Comparison of ENCODE assay signal across 28 cellular contexts in the genomic region with DNA sequence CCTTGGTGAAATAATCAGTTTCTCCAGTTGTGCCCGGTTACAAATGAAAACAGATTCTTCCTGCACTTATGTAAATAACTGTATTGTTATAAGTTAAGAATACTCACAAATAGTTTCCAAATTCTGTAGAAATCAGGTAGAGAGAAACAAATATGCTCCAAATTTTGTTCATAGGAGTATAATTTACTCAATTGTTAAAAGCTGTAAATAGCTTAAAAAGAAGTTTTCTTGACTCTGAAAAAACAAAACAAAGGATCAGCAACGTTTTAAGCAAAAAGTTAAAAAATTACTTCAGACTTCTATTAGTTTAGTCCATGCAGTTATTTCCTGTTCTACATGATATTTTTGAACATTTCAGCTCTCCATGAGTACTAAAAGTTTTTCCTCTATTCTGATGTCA. TPM values are rescaled to one million over a fixed set of nuclear protein-coding genes. Genes with fewer than 3 reads are reported as not detected.
"Had no signal": no experiment of that assay in that cellular context is flagged by ENCODE, and none has a peak within 500 bp of the region (broad histone marks: within the 10 kb centered on the region; RNA-seq: fewer than 3 reads in every experiment).

No MANE protein-coding gene starts in this region.

- H3K27me3 ChIP-seq: Peyer's patch, SJCRH30 had no signal

- H3K36me3 ChIP-seq: Peyer's patch, SJCRH30 had no signal

- H3K9ac ChIP-seq: KMS-11 had no signal

- H3K9me3 ChIP-seq: Peyer's patch had no signal

- ATAC-seq: K562, Right ventricle myocardium inferior, SK-N-SH treated with all-trans-retinoic acid at 6 μM for 48 hours had no signal

- FAIRE-seq: HTR-8/SVneo, K562 had no signal

- H3K27ac ChIP-seq: HL-60, KMS-11, PC-9, Peyer's patch, SJCRH30 had no signal

- H3K4me1 ChIP-seq: Peyer's patch, SJCRH30 had no signal

- DNase-seq: Kasumi-1, MM.1S, NCI-H1092, NCI-H1105 treated with DMSO at 0.1 percent for 48 hours, NCI-H1417 treated with DMSO at 0.1 percent for 48 hours, NCI-H146, NCI-H1694 treated with DMSO at 0.1 percent for 48 hours, NCI-H1930, NCI-H2081, NCI-H2107, NCI-H226, NCI-H446, NCI-H510A, NCI-H524 treated with DMSO at 0.1 percent for 48 hours, NCI-H69, NCI-H774, PC-9, Peyer's patch, SHP77 treated with DMSO at 0.1 percent for 48 hours, SJCRH30 had no signal

- H3K4me3 ChIP-seq: K562, PC-9, Peyer's patch, SJCRH30 had no signal

- H3K4me2 ChIP-seq: KMS-11, PC-9 had no signal

RNA-seq across cellular contexts. Expression of gene SLC38A4, which starts 30.0 kb away (rescaled TPM):
- total RNA-seq: OCI-LY7 had no signal
- polyA plus RNA-seq: IgD-negative memory B cell, K562 had no signal
